30 cellular contexts compared by ENCODE assay signal in genomic region chr11:93507517-93507916, GRCh38.
"Had no signal": no experiment of that assay in that cellular context is flagged by ENCODE, and none has a peak within 500 bp of the region (broad histone marks: within the 10 kb centered on the region; RNA-seq: fewer than 3 reads in every experiment).

No MANE protein-coding gene starts in this region.

- FAIRE-seq: bronchial epithelial cell, TTC549 had no signal

- H3K27me3 ChIP-seq: ascending aorta, cardiac muscle cell had no signal

- H3K4me3 ChIP-seq: ascending aorta, cardiac muscle cell had no signal

- H3K4me1 ChIP-seq: ascending aorta had no signal

- H3K36me3 ChIP-seq: cardiac muscle cell had no signal

- DNase-seq: activated B cell treated with CpG ODN at 0.5 μM for 24 hours; activated CD4-positive, alpha-beta memory T cell treated with anti-CD3 and anti-CD28 coated beads for 36 hours; activated CD4-positive, alpha-beta T cell treated with anti-CD3 and anti-CD28 coated beads for 4 hours; activated CD4-positive, alpha-beta T cell treated with anti-CD3 and anti-CD28 coated beads, Interleukin-2, amount 10 ng/mL, durations not matched to agents 24 days and 14 days; activated CD4-positive, alpha-beta T cell treated with anti-CD3 and anti-CD28 coated beads, Interleukin-2, amount 50 U/mL, for 1 hour; activated CD4-positive, alpha-beta T cell treated with anti-CD3 and anti-CD28 coated beads, Interleukin-2, amount 50 U/mL, for 4 hours; activated CD4-positive, CD25-positive, alpha-beta regulatory T cell treated with anti-CD3 and anti-CD28 coated beads, Interleukin-2, amount 50 U/mL, for 72 hours; activated CD8-positive, alpha-beta memory T cell treated with anti-CD3 and anti-CD28 coated beads, Interleukin-2, amount 50 U/mL, for 4 hours; activated CD8-positive, alpha-beta T cell treated with anti-CD3 and anti-CD28 coated beads for 36 hours; activated gamma-delta T cell; activated naive CD4-positive, alpha-beta T cell treated with anti-CD3 and anti-CD28 coated beads, Interleukin-2, amount 10 ng/mL, durations not matched to agents 7 days and 5 days; activated naive CD4-positive, alpha-beta T cell treated with Interleukin-2 at 50 U/mL for 16 hours; activated naive CD8-positive, alpha-beta T cell treated with anti-CD3 and anti-CD28 coated beads, Interleukin-2, amount 10 ng/mL, durations not matched to agents 7 days and 5 days; activated naive CD8-positive, alpha-beta T cell treated with anti-CD3 and anti-CD28 coated beads, Interleukin-2, amount 50 U/mL, for 24 hours; activated T-cell treated with anti-CD3 and anti-CD28 coated beads for 4 hours; activated T-cell treated with anti-CD3 and anti-CD28 coated beads, Interleukin-2, amount 50 U/mL, for 1 hour; activated T-cell treated with anti-CD3 and anti-CD28 coated beads, Interleukin-2, amount 50 U/mL, for 4 hours; activated T-cell treated with anti-CD3 and anti-CD28 coated beads, Interleukin-2, amount 50 U/mL, for 72 hours; amygdala; anterior cingulate cortex; caudate nucleus; cerebellar nuclear complex; T-helper 1 cell; T-helper 2 cell; T-helper 9 cell had no signal

- H3K27ac ChIP-seq: ascending aorta, cardiac muscle cell had no signal

- ATAC-seq: activated CD8-positive, alpha-beta T cell treated with anti-CD3 and anti-CD28 coated beads for 36 hours; activated naive CD8-positive, alpha-beta T cell treated with anti-CD3 and anti-CD28 coated beads, Interleukin-2, amount 50 U/mL, for 24 hours; activated T-cell treated with anti-CD3 and anti-CD28 coated beads, Interleukin-2, amount 50 U/mL, for 4 hours; activated T-cell treated with anti-CD3 and anti-CD28 coated beads, Interleukin-2, amount 50 U/mL, for 72 hours; activated T-helper 17 cell treated with anti-CD3 and anti-CD28 coated beads, Interleukin-2, amount 50 U/mL, for 72 hours had no signal

- H3K9me3 ChIP-seq: ascending aorta had no signal
